In the genomic region with DNA sequence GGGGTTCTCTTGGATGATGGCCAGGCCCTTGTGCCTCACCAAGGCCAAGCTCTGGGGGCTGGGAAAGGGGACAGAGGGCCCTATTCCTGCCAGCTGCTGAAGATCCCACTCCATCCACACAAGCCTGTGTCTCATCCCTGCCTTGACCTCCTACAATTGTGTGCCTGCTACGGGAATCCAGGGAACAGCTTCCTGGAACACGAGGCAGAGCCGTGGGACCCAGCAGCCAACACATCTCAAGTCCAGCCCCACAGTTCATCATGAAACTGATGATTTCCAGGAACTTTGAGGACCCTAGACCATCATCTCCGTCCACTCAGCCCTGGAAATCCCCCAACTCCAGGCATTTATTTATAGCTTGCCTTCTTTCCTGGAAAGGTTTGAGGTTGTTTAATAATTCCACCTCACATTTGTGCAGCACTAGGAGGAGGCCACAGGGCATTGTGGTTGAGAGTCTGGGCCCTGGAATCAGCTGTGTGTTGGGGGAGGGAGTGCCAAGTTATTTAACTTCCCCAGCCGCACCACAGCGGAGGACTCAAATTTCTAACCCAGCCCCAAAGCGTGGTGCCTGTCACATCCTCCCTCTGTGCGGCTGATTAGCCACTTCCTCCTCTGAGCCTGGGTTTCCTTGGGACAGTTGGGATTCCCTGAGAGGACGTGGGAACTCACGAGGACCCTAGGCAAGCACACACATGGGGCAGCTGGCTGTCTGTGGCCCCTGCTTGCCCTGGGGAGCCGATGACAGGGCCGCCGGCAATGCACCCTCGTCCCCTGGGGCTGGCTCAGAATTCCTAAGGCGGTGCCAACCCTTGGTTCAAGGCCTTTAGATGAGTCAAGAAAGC, we compare ENCODE assay signal across 7 cellular contexts. TPM values are rescaled to one million over a fixed set of nuclear protein-coding genes. Genes with fewer than 3 reads are reported as not detected.
A peak's percentile ranks its signal among the peaks of the same experiment; 100 is the strongest.
DNase-seq lines count a peak whose midpoint lies in the region; ATAC-seq, FAIRE-seq and TF ChIP-seq lines count a peak whose summit lies in the region.

No MANE protein-coding gene starts in this region.

- no peaks in the 10 kb centered on the region for H3K36me3 ChIP-seq in K562 (ENCODE audit: control insufficient read depth, insufficient read depth, low read length)
- H3K36me3 ChIP-seq in skeletal muscle tissue (ENCODE audit: control insufficient read depth in 3 of 3, insufficient read depth in 3 of 3, low read length in 3 of 3): no peaks in the 10 kb centered on the region

- no peak for TF ChIP-seq POLR2A in K562 (conservative IDR thresholded peaks at IDR 0.05)

- no peaks in the 10 kb centered on the region for H3K9me3 ChIP-seq in K562 (replicated peaks; ENCODE audit: control insufficient read depth, insufficient read depth, low read depth, low read length)
- H3K9me3 ChIP-seq in skeletal muscle tissue (ENCODE audit: control insufficient read depth in 3 of 3, low read length in 3 of 3): no peaks in the 10 kb centered on the region

- H3K4me1 ChIP-seq in K562 (replicated peaks in 1 of 2; ENCODE audit: control insufficient read depth in 2 of 2, insufficient read depth in 2 of 2, low read length in 2 of 2) (peaks cover 5 to 13% of the 10 kb centered on the region in 2 experiments; a peak in 4 of 5 replicates), skeletal muscle tissue (ENCODE audit: control insufficient read depth in 3 of 3, insufficient read depth in 3 of 3, low read length in 3 of 3) (peaks cover 34 to 43% (median 38%) of the 10 kb centered on the region in 3 donors)

- no peak for TF ChIP-seq EP300 in K562 (IDR thresholded peaks at IDR 0.05; ENCODE audit: low read length)

- peak overlapping the region in 1 of 2 experiments; percentile 76; a peak in 2 of 4 replicates for H3K9ac ChIP-seq in K562 (ENCODE audit: insufficient read depth in 1 of 2, low read depth in 2 of 2, low read length in 2 of 2)
- peak overlapping the region; percentile 57 to 78 (median 68) for H3K9ac ChIP-seq in skeletal muscle tissue (ENCODE audit: low read depth in 1 of 3, low read length in 3 of 3)

- in situ Hi-C loops in K562 (cut with MboI): no loop called here

- H3K27me3 ChIP-seq in K562 (ENCODE audit: control insufficient read depth in 2 of 2, insufficient read depth in 2 of 2, low read length in 2 of 2) (peaks cover 5 to 43% of the 10 kb centered on the region in 2 experiments; a peak in 4 of 5 replicates), skeletal muscle tissue (ENCODE audit: control insufficient read depth in 3 of 3, insufficient read depth in 3 of 3, low read length in 3 of 3) (no peaks in the 10 kb centered on the region)

- H3K27ac ChIP-seq in K562 (ENCODE audit: extremely low read depth, low read depth, low read length) (no peak overlapping the region), skeletal muscle tissue (ENCODE audit: low read depth, low read length) (peak overlapping the region; percentile 80)

- no peaks in the 10 kb centered on the region for H3K79me2 ChIP-seq in K562 (ENCODE audit: control insufficient read depth, insufficient read depth, low read length)

- CTCF ChIA-PET in K562 (lab: Yijun Ruan, JAX; ENCODE audit: low intra/inter-chr PET ratio): no interaction called here

- ATAC-seq in GM19452 (IDR thresholded peaks at IDR 0.05; ENCODE audit: unreplicated experiment) (peak; percentile 48), K562 (peak; percentile 65; the same call in 2 of the 3 replicates), GM19351 (IDR thresholded peaks at IDR 0.05; ENCODE audit: unreplicated experiment) (no peak)

- no peak overlapping the region for H3K4me3 ChIP-seq in K562
- H3K4me3 ChIP-seq in skeletal muscle tissue (ENCODE audit: low read length in 3 of 3): peak overlapping the region; percentile 24 to 64 (median 34)

- intact Hi-C loops in K562 (cut with micrococcal nuclease): no loop called here

- no peak for TF ChIP-seq RAD21 in K562 (CRISPR knock-in tag; conservative IDR thresholded peaks at IDR 0.05 in 1 of 2, IDR thresholded peaks at IDR 0.05 in 1 of 2)

- FAIRE-seq in K562 (lab: Jason Lieb, UNC): no peak

- POLR2A ChIA-PET in K562 (lab: Yijun Ruan, JAX): interaction anchor here (0.6 to 1.2 kb wide), 4 partner anchors 13 to 589 kb away, joined by 3 to 4 read pairs (median 3); no protein-coding TSS in a partner anchor

- TF ChIP-seq CTCF in K562 (IDR thresholded peaks at IDR 0.05 in 2 of 3, conservative IDR thresholded peaks at IDR 0.05 in 1 of 3; ENCODE audit: insufficient read depth in 2 of 3, low read depth in 1 of 3, low read length in 3 of 3): no peak

- DNase-seq in NCI-H2107 (lab: John Stamatoyannopoulos, UW): peak; percentile 13
- DNase-seq in K562 (ENCODE audit: extremely low read depth in 1 of 4, low spot score in 3 of 4): peak in 2 of 4 experiments; percentile 41 to 42
- peak; percentile 79 for DNase-seq in iPS-NIHi11 (ENCODE audit: low spot score)
- DNase-seq in D341Med (ENCODE audit: low spot score): no peak

- peaks cover 4% of the 10 kb centered on the region; the same call in 1 of the 2 replicates for H4K20me1 ChIP-seq in K562 (replicated peaks; ENCODE audit: control insufficient read depth, insufficient read depth, low read length)

- no TSS peak for BruUV-seq in K562 (replicated peaks; lab: Mats Ljungman, UMichigan)

- peak overlapping the region; percentile 22; the same call in 1 of the 2 replicates for H2AFZ ChIP-seq in K562 (ENCODE audit: low read depth, low read length)

- H3K9me1 ChIP-seq in K562 (ENCODE audit: control insufficient read depth, insufficient read depth, low read length): no peaks in the 10 kb centered on the region

- no peak overlapping the region for H3K4me2 ChIP-seq in K562 (ENCODE audit: insufficient read depth, low read length)

- WGBS in K562 (ENCODE audit: insufficient coverage, low coverage, missing lambda C conversion rate): 5% methylated on average over 15 of the region's 15 CpGs

TF ChIP-seq in K562, 482 proteins besides CTCF, POLR2A, EP300 and RAD21 (continues in another document):
- no peak for TF ChIP-seq PTRF (tag; IDR thresholded peaks at IDR 0.05)
- TF ChIP-seq, protein P1, sequence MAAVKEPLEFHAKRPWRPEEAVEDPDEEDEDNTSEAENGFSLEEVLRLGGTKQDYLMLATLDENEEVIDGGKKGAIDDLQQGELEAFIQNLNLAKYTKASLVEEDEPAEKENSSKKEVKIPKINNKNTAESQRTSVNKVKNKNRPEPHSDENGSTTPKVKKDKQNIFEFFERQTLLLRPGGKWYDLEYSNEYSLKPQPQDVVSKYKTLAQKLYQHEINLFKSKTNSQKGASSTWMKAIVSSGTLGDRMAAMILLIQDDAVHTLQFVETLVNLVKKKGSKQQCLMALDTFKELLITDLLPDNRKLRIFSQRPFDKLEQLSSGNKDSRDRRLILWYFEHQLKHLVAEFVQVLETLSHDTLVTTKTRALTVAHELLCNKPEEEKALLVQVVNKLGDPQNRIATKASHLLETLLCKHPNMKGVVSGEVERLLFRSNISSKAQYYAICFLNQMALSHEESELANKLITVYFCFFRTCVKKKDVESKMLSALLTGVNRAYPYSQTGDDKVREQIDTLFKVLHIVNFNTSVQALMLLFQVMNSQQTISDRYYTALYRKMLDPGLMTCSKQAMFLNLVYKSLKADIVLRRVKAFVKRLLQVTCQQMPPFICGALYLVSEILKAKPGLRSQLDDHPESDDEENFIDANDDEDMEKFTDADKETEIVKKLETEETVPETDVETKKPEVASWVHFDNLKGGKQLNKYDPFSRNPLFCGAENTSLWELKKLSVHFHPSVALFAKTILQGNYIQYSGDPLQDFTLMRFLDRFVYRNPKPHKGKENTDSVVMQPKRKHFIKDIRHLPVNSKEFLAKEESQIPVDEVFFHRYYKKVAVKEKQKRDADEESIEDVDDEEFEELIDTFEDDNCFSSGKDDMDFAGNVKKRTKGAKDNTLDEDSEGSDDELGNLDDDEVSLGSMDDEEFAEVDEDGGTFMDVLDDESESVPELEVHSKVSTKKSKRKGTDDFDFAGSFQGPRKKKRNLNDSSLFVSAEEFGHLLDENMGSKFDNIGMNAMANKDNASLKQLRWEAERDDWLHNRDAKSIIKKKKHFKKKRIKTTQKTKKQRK (IDR thresholded peaks at IDR 0.05; ENCODE audit: borderline replicate concordance, low read depth, low read length): no peak
- peak; percentile 22; the same call in 1 of the 2 replicates for TF ChIP-seq NFIC (IDR thresholded peaks at IDR 0.05)
- TF ChIP-seq, protein P2, sequence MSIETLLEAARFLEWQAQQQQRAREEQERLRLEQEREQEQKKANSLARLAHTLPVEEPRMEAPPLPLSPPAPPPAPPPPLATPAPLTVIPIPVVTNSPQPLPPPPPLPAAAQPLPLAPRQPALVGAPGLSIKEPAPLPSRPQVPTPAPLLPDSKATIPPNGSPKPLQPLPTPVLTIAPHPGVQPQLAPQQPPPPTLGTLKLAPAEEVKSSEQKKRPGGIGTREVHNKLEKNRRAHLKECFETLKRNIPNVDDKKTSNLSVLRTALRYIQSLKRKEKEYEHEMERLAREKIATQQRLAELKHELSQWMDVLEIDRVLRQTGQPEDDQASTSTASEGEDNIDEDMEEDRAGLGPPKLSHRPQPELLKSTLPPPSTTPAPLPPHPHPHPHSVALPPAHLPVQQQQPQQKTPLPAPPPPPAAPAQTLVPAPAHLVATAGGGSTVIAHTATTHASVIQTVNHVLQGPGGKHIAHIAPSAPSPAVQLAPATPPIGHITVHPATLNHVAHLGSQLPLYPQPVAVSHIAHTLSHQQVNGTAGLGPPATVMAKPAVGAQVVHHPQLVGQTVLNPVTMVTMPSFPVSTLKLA (conservative IDR thresholded peaks at IDR 0.05): peak in 1 of 2 experiments; percentile 43; a peak in 2 of 4 replicates

RNA-seq across cellular contexts. Expression of a gene that starts 58.2 kb away (rescaled TPM):
- not detected in 2 replicates for total RNA-seq in K562 (2011; cell fraction: chromatin; rRNA removed; ENCODE audit: low replicate concordance)
- total RNA-seq in K562 (2011; cell fraction: nucleolus; rRNA removed): not detected in 2 replicates
- total RNA-seq in K562 (2011; cell fraction: nucleoplasm; rRNA removed): not detected in 2 replicates
- total RNA-seq in K562 (2014; rRNA removed) (not detected in 2 replicates), K562 (2014; rRNA removed; fragmentation: Illumina TruSeq; extraction: Trizol) (not detected in 2 replicates), K562 (2015; rRNA removed; fragmentation: Illumina TruSeq; extraction: Trizol) (not detected in 2 replicates), K562 (2021) (not detected in 2 replicates), skeletal muscle tissue (6.3 TPM)
- polyA plus RNA-seq in K562 (2011; rRNA removed) (not detected in 2 replicates), K562 (2014; fragmentation: Illumina TruSeq; extraction: Trizol) (not detected in 2 replicates), K562 (2014; fragmentation: Nextera tagmentation; extraction: Ambion mirVana) (under 1 TPM; 0.04 to 0.15 TPM), K562 (2014; rRNA removed) (not detected in 2 replicates)
- polyA plus RNA-seq in K562 (2011; cell fraction: cytosol; rRNA removed): not detected in 2 replicates
- polyA plus RNA-seq in K562 (2011; cell fraction: nucleus; rRNA removed): not detected in 2 replicates
- polyA plus RNA-seq in K562 (2012): 0.15 and 0.20 TPM in 2 replicates
- not detected in 2 replicates for polyA minus RNA-seq in K562 (2011; rRNA and poly(A)+ RNA removed)
- not detected in 2 replicates for polyA minus RNA-seq in K562 (2011; cell fraction: cytosol; rRNA and poly(A)+ RNA removed)
- not detected in 2 replicates for polyA minus RNA-seq in K562 (2011; cell fraction: nucleus; rRNA and poly(A)+ RNA removed)
